Comparison of ENCODE assay signal across 8 cellular contexts in the genomic region with DNA sequence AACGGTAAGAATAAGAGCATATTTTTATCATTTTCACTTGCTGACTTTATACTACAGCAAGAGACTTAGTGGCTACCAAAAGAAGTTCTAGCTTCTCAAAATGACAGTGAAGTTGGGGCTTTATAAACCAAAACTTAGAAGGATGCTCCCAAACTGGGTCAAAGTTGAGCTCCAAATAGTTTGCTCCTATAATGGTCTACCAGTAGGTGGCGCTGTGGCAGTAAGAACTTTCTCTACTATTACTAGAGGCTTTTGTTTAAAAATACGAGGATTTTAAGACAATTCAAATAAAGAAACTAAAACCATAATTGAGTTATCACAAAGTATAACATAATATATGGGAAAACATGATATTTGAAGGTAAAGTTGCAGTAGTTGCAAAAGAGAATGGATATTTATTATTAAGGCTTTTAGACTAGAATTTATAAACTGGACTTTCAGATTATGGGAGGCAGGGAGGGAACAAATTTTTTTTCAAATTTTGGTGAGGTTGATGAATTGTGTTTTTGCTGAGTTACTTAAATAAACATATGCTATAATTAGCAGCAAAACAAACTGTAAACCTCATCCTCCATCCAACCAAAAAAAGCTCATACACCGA.
DNase-seq lines count a peak whose midpoint lies in the region; ATAC-seq and TF ChIP-seq lines count a peak whose summit lies in the region.

No MANE protein-coding gene starts in this region.

- no peak overlapping the region for H3K4me3 ChIP-seq in MG63
- no peak overlapping the region for H3K4me3 ChIP-seq in astrocyte of the cerebellum (ENCODE audit: low read depth, low read length)
- H3K4me3 ChIP-seq in hepatocyte: no peak overlapping the region

- H3K4me2 ChIP-seq in hepatocyte: no peak overlapping the region

- H3K4me1 ChIP-seq in hepatocyte (ENCODE audit: insufficient read depth): peaks cover 9% of the 10 kb centered on the region

- ATAC-seq in GM21390 (IDR thresholded peaks at IDR 0.05; ENCODE audit: unreplicated experiment): no peak

- H3K27me3 ChIP-seq in MG63 (no peaks in the 10 kb centered on the region), hepatocyte (no peaks in the 10 kb centered on the region)

- DNase-seq in EH (ENCODE audit: low read depth): peak; percentile 70
- DNase-seq in MG63: peak; percentile 9
- DNase-seq in T-helper 22 cell (ENCODE audit: low read depth): peak; percentile 17
- peak; percentile 41 for DNase-seq in astrocyte of the cerebellum (ENCODE audit: low read depth)
- DNase-seq in hepatocyte (ENCODE audit: low spot score): peak; percentile 83
- DNase-seq in stimulated activated CD4-positive, alpha-beta T cell treated with anti-CD3 and anti-CD28 coated beads, Interleukin-15, amount 100 ng/mL, for 1 hour (ENCODE audit: low read depth in 1 of 2, low spot score in 1 of 2): peak; percentile 20 to 27
- DNase-seq in NCI-H1048 (lab: John Stamatoyannopoulos, UW): no peak

- in situ Hi-C loops in astrocyte of the cerebellum (cut with HindIII; ENCODE audit: low sequenced_read_pairs): no loop called here

- H3K36me3 ChIP-seq in MG63: no peaks in the 10 kb centered on the region
- no peaks in the 10 kb centered on the region for H3K36me3 ChIP-seq in hepatocyte (replicated peaks; ENCODE audit: insufficient read depth, low read depth)

- H3K9me2 ChIP-seq in hepatocyte (replicated peaks; ENCODE audit: insufficient read depth): no peaks in the 10 kb centered on the region

- no peaks in the 10 kb centered on the region for H3K9me3 ChIP-seq in MG63
- H3K9me3 ChIP-seq in hepatocyte (ENCODE audit: low read depth): no peaks in the 10 kb centered on the region

- H4K20me1 ChIP-seq in hepatocyte (ENCODE audit: insufficient read depth, poor library complexity, severe bottlenecking): no peaks in the 10 kb centered on the region

- no peaks in the 10 kb centered on the region for H3K79me2 ChIP-seq in hepatocyte

- H2AFZ ChIP-seq in hepatocyte: no peak overlapping the region

- WGBS in hepatocyte (ENCODE audit: low lambda C conversion rate, missing lambda C conversion rate): 54% methylated on average over 4 of the region's 4 CpGs

- no peak overlapping the region for H3K27ac ChIP-seq in hepatocyte

- TF ChIP-seq CTCF in astrocyte of the cerebellum (IDR thresholded peaks at IDR 0.05; ENCODE audit: low read depth, low read length, missing control alignments): peak; percentile 83
- TF ChIP-seq CTCF in hepatocyte (IDR thresholded peaks at IDR 0.05; ENCODE audit: poor library complexity): peak; percentile 89
